ENCODE assay signal across 8 cellular contexts in genomic region chr1:12593621-12594066, GRCh38. TPM values are rescaled to one million over a fixed set of nuclear protein-coding genes. Genes with fewer than 3 reads are reported as not detected.
DNase-seq lines count a peak whose midpoint lies in the region; ATAC-seq and TF ChIP-seq lines count a peak whose summit lies in the region.

No MANE protein-coding gene starts in this region.

- H3K4me1 ChIP-seq in left ventricle myocardium inferior, result peaks cover 100% of the 10 kb centered on the region
- H3K4me1 ChIP-seq in Caco-2, result peaks cover 10% of the 10 kb centered on the region

- H3K4me3 ChIP-seq in left ventricle myocardium inferior (peak overlapping the region; percentile 9), Caco-2 (ENCODE audit: low read depth, low read length) (no peak overlapping the region)

- peaks cover 6% of the 10 kb centered on the region for H3K36me3 Mint-ChIP-seq in activated T-helper 1 cell treated with anti-CD3 and anti-CD28 coated beads, Interleukin-12 subunit alpha, Interleukin-12 subunit beta, Interleukin-2, Interleukin-4 antibody, amounts not matched to agents 30 ng/mL and 10 ng/mL and 1 ng/mL, durations not matched to agents 14 hours and 24 hours and 36 hours (ENCODE audit: low read depth)
- H3K36me3 Mint-ChIP-seq in Caco-2 (ENCODE audit: insufficient read depth, unreplicated experiment), result peaks cover 22% of the 10 kb centered on the region

- peak overlapping the region; percentile 93 for H3K27ac ChIP-seq in left ventricle myocardium inferior (replicated peaks)

- H3K27me3 ChIP-seq in left ventricle myocardium inferior (ENCODE audit: low read depth), result no peaks in the 10 kb centered on the region
- no peaks in the 10 kb centered on the region for H3K27me3 ChIP-seq in Caco-2 (replicated peaks; ENCODE audit: control insufficient read depth, insufficient read depth, low read length)

- BruUV-seq in Caco-2 (replicated peaks; lab: Mats Ljungman, UMichigan), result no TSS peak

- no peaks in the 10 kb centered on the region for H3K9me3 Mint-ChIP-seq in activated T-helper 1 cell treated with anti-CD3 and anti-CD28 coated beads, Interleukin-12 subunit alpha, Interleukin-12 subunit beta, Interleukin-2, Interleukin-4 antibody, amounts not matched to agents 30 ng/mL and 10 ng/mL and 1 ng/mL, durations not matched to agents 14 hours and 24 hours and 36 hours
- no peaks in the 10 kb centered on the region for H3K9me3 Mint-ChIP-seq in Caco-2 (ENCODE audit: unreplicated experiment)

- H3K27ac Mint-ChIP-seq in activated T-helper 1 cell treated with anti-CD3 and anti-CD28 coated beads, Interleukin-12 subunit alpha, Interleukin-12 subunit beta, Interleukin-2, Interleukin-4 antibody, amounts not matched to agents 30 ng/mL and 10 ng/mL and 1 ng/mL, durations not matched to agents 14 hours and 24 hours and 36 hours, result peak overlapping the region; percentile 35
- H3K27ac Mint-ChIP-seq in Caco-2 (ENCODE audit: unreplicated experiment), result no peak overlapping the region

- POLR2A ChIA-PET in Caco-2 (lab: Charles Lee), result no interaction called here

- H3K9me3 ChIP-seq in left ventricle myocardium inferior (replicated peaks) (no peaks in the 10 kb centered on the region), Caco-2 (no peaks in the 10 kb centered on the region)

- peaks cover 13% of the 10 kb centered on the region for H3K36me3 ChIP-seq in left ventricle myocardium inferior
- H3K36me3 ChIP-seq in Caco-2 (ENCODE audit: control insufficient read depth, insufficient read depth, low read length), result no peaks in the 10 kb centered on the region

- CTCF ChIA-PET in Caco-2 (lab: Charles Lee), result no interaction called here

- H3K27me3 Mint-ChIP-seq in activated T-helper 1 cell treated with anti-CD3 and anti-CD28 coated beads, Interleukin-12 subunit alpha, Interleukin-12 subunit beta, Interleukin-2, Interleukin-4 antibody, amounts not matched to agents 30 ng/mL and 10 ng/mL and 1 ng/mL, durations not matched to agents 14 hours and 24 hours and 36 hours (ENCODE audit: insufficient read depth), result peaks cover 3% of the 10 kb centered on the region
- H3K27me3 Mint-ChIP-seq in Caco-2 (ENCODE audit: insufficient read depth, unreplicated experiment), result no peaks in the 10 kb centered on the region

- TF ChIP-seq CTCF in left ventricle myocardium inferior (IDR thresholded peaks at IDR 0.05; ENCODE audit: borderline replicate concordance), result no peak
- TF ChIP-seq CTCF in Caco-2 (IDR thresholded peaks at IDR 0.05; ENCODE audit: insufficient read depth in 1 of 2, low read depth in 1 of 2, low read length in 1 of 2, severe bottlenecking in 1 of 2, unreplicated experiment in 1 of 2), result no peak

- peak; percentile 37 for DNase-seq in ELR (ENCODE audit: low read depth)
- DNase-seq in activated T-helper 1 cell treated with anti-CD3 and anti-CD28 coated beads, Interleukin-12 subunit alpha, Interleukin-12 subunit beta, Interleukin-2, Interleukin-4 antibody, amounts not matched to agents 30 ng/mL and 10 ng/mL and 1 ng/mL, durations not matched to agents 14 hours and 24 hours and 36 hours (ENCODE audit: low spot score), result no peak
- DNase-seq in left ventricle myocardium inferior, result peak; percentile 60
- peak; percentile 65 for DNase-seq in renal cortical epithelial cell (ENCODE audit: low read depth)
- no peak for DNase-seq in superior temporal gyrus (ENCODE audit: extremely low spot score)
- no peak for DNase-seq in NCI-H187 (lab: John Stamatoyannopoulos, UW)
- DNase-seq in Caco-2, result no peak

- intact Hi-C loops in activated T-helper 1 cell treated with anti-CD3 and anti-CD28 coated beads, Interleukin-12 subunit alpha, Interleukin-12 subunit beta, Interleukin-2, Interleukin-4 antibody, amounts not matched to agents 30 ng/mL and 10 ng/mL and 1 ng/mL, durations not matched to agents 14 hours and 24 hours and 36 hours (cut with micrococcal nuclease), result no loop called here
- intact Hi-C loops in left ventricle myocardium inferior (cut with micrococcal nuclease) (no loop called here), Caco-2 (cut with micrococcal nuclease; ENCODE audit: unreplicated experiment) (no loop called here)

- no peak for ATAC-seq in HG03442 (IDR thresholded peaks at IDR 0.05; ENCODE audit: unreplicated experiment)

- no peak overlapping the region for H3K4me3 Mint-ChIP-seq in activated T-helper 1 cell treated with anti-CD3 and anti-CD28 coated beads, Interleukin-12 subunit alpha, Interleukin-12 subunit beta, Interleukin-2, Interleukin-4 antibody, amounts not matched to agents 30 ng/mL and 10 ng/mL and 1 ng/mL, durations not matched to agents 14 hours and 24 hours and 36 hours
- H3K4me3 Mint-ChIP-seq in Caco-2 (ENCODE audit: unreplicated experiment), result no peak overlapping the region

- H3K4me1 Mint-ChIP-seq in activated T-helper 1 cell treated with anti-CD3 and anti-CD28 coated beads, Interleukin-12 subunit alpha, Interleukin-12 subunit beta, Interleukin-2, Interleukin-4 antibody, amounts not matched to agents 30 ng/mL and 10 ng/mL and 1 ng/mL, durations not matched to agents 14 hours and 24 hours and 36 hours (ENCODE audit: low read depth), result peaks cover 15% of the 10 kb centered on the region
- H3K4me1 Mint-ChIP-seq in Caco-2 (ENCODE audit: low read depth, unreplicated experiment), result peaks cover 28% of the 10 kb centered on the region

RNA-seq across cellular contexts. Expression of gene DHRS3, which starts 24.4 kb away (rescaled TPM):
- 109 and 111 TPM in 2 replicates for total RNA-seq in activated T-helper 1 cell treated with anti-CD3 and anti-CD28 coated beads, Interleukin-12 subunit alpha, Interleukin-12 subunit beta, Interleukin-2, Interleukin-4 antibody, amounts not matched to agents 30 ng/mL and 10 ng/mL and 1 ng/mL, durations not matched to agents 14 hours and 24 hours and 36 hours
- 89.7 TPM for total RNA-seq in left ventricle myocardium inferior
- 28.9 and 66.2 TPM in 2 replicates for total RNA-seq in renal cortical epithelial cell
- 59.4 and 64.6 TPM in 2 replicates for total RNA-seq in Caco-2 (2022)

RNA-seq across cellular contexts. Expression of gene AADACL4, which starts 50.2 kb away (rescaled TPM):
- total RNA-seq in activated T-helper 1 cell treated with anti-CD3 and anti-CD28 coated beads, Interleukin-12 subunit alpha, Interleukin-12 subunit beta, Interleukin-2, Interleukin-4 antibody, amounts not matched to agents 30 ng/mL and 10 ng/mL and 1 ng/mL, durations not matched to agents 14 hours and 24 hours and 36 hours, result not detected in 2 replicates
- total RNA-seq in left ventricle myocardium inferior (not detected), renal cortical epithelial cell (not detected in 2 replicates), Caco-2 (2022) (not detected in 2 replicates)

Comparison
In these comparisons a context has a peak if more than half of its experiments do, and no peak if none do; other contexts are left out.
1. DNase-seq: peak in ELR (single experiment), left ventricle myocardium inferior (single experiment) and renal cortical epithelial cell (single experiment); none in activated T-helper 1 cell treated with anti-CD3 and anti-CD28 coated beads, Interleukin-12 subunit alpha, Interleukin-12 subunit beta, Interleukin-2, Interleukin-4 antibody, amounts not matched to agents 30 ng/mL and 10 ng/mL and 1 ng/mL, durations not matched to agents 14 hours and 24 hours and 36 hours (single experiment), superior temporal gyrus (single experiment), NCI-H187 (0 of 2) and Caco-2 (0 of 2).